In the genomic region with DNA sequence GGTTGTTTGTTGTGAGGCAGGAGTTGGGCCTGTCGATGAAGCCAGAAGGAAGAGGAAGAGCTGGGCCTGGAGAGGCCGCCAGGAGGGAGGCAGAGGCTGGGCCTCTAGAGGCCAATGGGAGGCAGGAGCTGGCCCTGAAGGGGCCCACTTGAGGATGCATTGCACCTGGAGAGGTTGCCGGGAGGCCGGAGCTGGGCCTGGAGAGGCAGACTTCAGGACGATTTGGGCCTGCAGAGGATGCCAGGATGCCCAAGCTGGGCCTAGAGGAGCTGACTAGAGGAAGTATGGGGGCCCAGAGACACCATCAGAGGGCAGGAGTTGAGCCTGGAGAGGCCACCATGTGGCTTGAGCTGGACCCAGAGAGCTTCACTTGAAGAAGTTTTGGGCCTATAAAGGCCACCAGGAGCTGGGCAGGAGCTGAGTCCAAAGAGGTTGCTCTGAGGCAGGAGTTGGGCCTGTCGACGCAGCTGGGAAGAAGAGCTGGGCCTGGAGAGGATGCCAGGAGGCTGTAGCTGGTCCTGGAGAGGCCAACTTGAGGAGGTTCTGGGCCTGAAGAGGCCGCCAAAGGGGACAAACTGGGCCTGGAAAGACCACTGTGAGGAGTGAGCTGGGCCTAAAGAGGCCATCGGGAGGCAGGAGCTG, we compare ENCODE assay signal across 9 cellular contexts. TPM values are rescaled to one million over a fixed set of nuclear protein-coding genes. Genes with fewer than 3 reads are reported as not detected.
"Had no signal": no experiment of that assay in that cellular context is flagged by ENCODE, and none has a peak within 500 bp of the region (broad histone marks: within the 10 kb centered on the region; RNA-seq: fewer than 3 reads in every experiment).

No MANE protein-coding gene starts in this region.

- H3K4me3 ChIP-seq: GM23248, HAP-1 had no signal

- ATAC-seq: HCT116 had no signal

- H3K27ac ChIP-seq: GM23248 had no signal

- H3K36me3 ChIP-seq: HAP-1 had no signal

- H3K9me3 ChIP-seq: HAP-1 had no signal

- H3K4me1 ChIP-seq: HAP-1 had no signal

- DNase-seq: GM23248, GOT3, H7, HFFc6, IMR-90 had no signal

- H3K4me3 Mint-ChIP-seq: HFFc6 had no signal

- H3K27ac Mint-ChIP-seq: HFFc6 had no signal

RNA-seq across cellular contexts. Expression of a gene that starts 39.0 kb away (rescaled TPM):
- total RNA-seq: GM23248, H4, H7, HFFc6, HT-29, IMR-90 had no signal
